Comparison of ENCODE assay signal across 13 cellular contexts in the genomic region with DNA sequence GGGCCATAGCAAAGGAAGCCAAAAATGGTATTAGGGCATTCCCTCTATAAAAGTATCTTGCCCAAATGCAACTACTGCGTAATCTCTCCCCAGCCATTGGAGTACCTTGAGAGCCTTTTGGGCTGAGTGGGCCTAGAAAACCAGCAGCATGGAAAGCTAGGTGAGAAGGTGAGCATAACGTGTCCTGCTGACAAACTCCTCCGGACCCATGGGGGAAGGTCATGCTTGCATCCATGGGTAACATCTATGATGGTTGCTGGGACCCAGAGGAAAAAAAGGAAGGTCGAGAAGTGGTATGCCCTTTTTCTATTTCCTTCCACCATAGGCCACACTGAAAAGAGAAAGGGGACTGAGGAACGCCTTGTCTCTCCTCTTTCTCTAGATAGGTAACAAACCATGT. TPM values are rescaled to one million over a fixed set of nuclear protein-coding genes. Genes with fewer than 3 reads are reported as not detected.
DNase-seq lines count a peak whose midpoint lies in the region; ATAC-seq, FAIRE-seq and TF ChIP-seq lines count a peak whose summit lies in the region.
"Had no signal": no experiment of that assay in that cellular context is flagged by ENCODE, and none has a peak within 500 bp of the region (broad histone marks: within the 10 kb centered on the region; RNA-seq: fewer than 3 reads in every experiment).

No MANE protein-coding gene starts in this region.

- no peak overlapping the region for H2BK12ac ChIP-seq in H1 (ENCODE audit: low read depth, low read length)

- no peak overlapping the region for H3K4me3 Mint-ChIP-seq in activated CD8-positive, alpha-beta T cell treated with anti-CD3 and anti-CD28 coated beads for 36 hours
- H3K4me3 Mint-ChIP-seq in activated CD8-positive, alpha-beta T cell treated with anti-CD3 and anti-CD28 coated beads, Interleukin-2, amount 10 ng/mL, durations not matched to agents 7 days and 5 days, result no peak overlapping the region
- H3K4me3 Mint-ChIP-seq in activated T-helper 17 cell treated with anti-CD3 and anti-CD28 coated beads, Interleukin-2, amount 50 U/mL, for 72 hours, result no peak overlapping the region
- H3K4me3 Mint-ChIP-seq in activated CD4-positive, alpha-beta memory T cell treated with anti-CD3 and anti-CD28 coated beads for 36 hours, result no peak overlapping the region
- H3K4me3 Mint-ChIP-seq: stimulated activated naive CD8-positive, alpha-beta T cell treated with anti-CD3 and anti-CD28 coated beads, Interleukin-15, amount 100 ng/mL, for 72 hours; WTC11 had no signal

- FAIRE-seq in H1 (lab: Jason Lieb, UNC), result no peak

- H4K91ac ChIP-seq in H1 (replicated peaks; ENCODE audit: insufficient read length, low read length), result no peak overlapping the region

- no peak overlapping the region for H2BK120ac ChIP-seq in H1 (replicated peaks; ENCODE audit: low read depth, low read length)

- intact Hi-C loops in activated CD8-positive, alpha-beta T cell treated with anti-CD3 and anti-CD28 coated beads for 36 hours (cut with micrococcal nuclease), result no loop called here
- intact Hi-C loops in activated CD4-positive, alpha-beta memory T cell treated with anti-CD3 and anti-CD28 coated beads for 36 hours (cut with micrococcal nuclease), result no loop called here

- H3K9ac ChIP-seq in H1 (replicated peaks in 1 of 4; ENCODE audit: extremely low read depth in 1 of 4, low read depth in 3 of 4, low read length in 3 of 4), result no peak overlapping the region

- no peak overlapping the region for H3K23ac ChIP-seq in H1 (ENCODE audit: insufficient read length)

- no peaks in the 10 kb centered on the region for H3K4me1 ChIP-seq in H1 (replicated peaks in 1 of 4; ENCODE audit: control insufficient read depth in 3 of 4, insufficient read depth in 4 of 4, low read length in 3 of 4)

- no peak overlapping the region for H2BK15ac ChIP-seq in H1 (ENCODE audit: low read length)

- TF ChIP-seq RAD21 in H1 (IDR thresholded peaks at IDR 0.05 in 1 of 2, conservative IDR thresholded peaks at IDR 0.05 in 1 of 2; ENCODE audit: low read depth in 2 of 2, low read length in 2 of 2), result no peak

- H3K4me1 Mint-ChIP-seq in activated CD8-positive, alpha-beta T cell treated with anti-CD3 and anti-CD28 coated beads for 36 hours (ENCODE audit: low read depth), result no peaks in the 10 kb centered on the region
- H3K4me1 Mint-ChIP-seq in activated CD8-positive, alpha-beta T cell treated with anti-CD3 and anti-CD28 coated beads, Interleukin-2, amount 10 ng/mL, durations not matched to agents 7 days and 5 days (ENCODE audit: low read depth), result no peaks in the 10 kb centered on the region
- H3K4me1 Mint-ChIP-seq in activated T-helper 17 cell treated with anti-CD3 and anti-CD28 coated beads, Interleukin-2, amount 50 U/mL, for 72 hours, result no peaks in the 10 kb centered on the region
- no peaks in the 10 kb centered on the region for H3K4me1 Mint-ChIP-seq in activated CD4-positive, alpha-beta memory T cell treated with anti-CD3 and anti-CD28 coated beads for 36 hours (ENCODE audit: low read depth)
- H3K4me1 Mint-ChIP-seq: stimulated activated naive CD8-positive, alpha-beta T cell treated with anti-CD3 and anti-CD28 coated beads, Interleukin-15, amount 100 ng/mL, for 72 hours; WTC11 had no signal

- H3K27ac Mint-ChIP-seq in activated CD8-positive, alpha-beta T cell treated with anti-CD3 and anti-CD28 coated beads for 36 hours, result no peak overlapping the region
- no peak overlapping the region for H3K27ac Mint-ChIP-seq in activated CD8-positive, alpha-beta T cell treated with anti-CD3 and anti-CD28 coated beads, Interleukin-2, amount 10 ng/mL, durations not matched to agents 7 days and 5 days
- H3K27ac Mint-ChIP-seq in activated T-helper 17 cell treated with anti-CD3 and anti-CD28 coated beads, Interleukin-2, amount 50 U/mL, for 72 hours, result no peak overlapping the region
- no peak overlapping the region for H3K27ac Mint-ChIP-seq in activated CD4-positive, alpha-beta memory T cell treated with anti-CD3 and anti-CD28 coated beads for 36 hours
- H3K27ac Mint-ChIP-seq: stimulated activated naive CD8-positive, alpha-beta T cell treated with anti-CD3 and anti-CD28 coated beads, Interleukin-15, amount 100 ng/mL, for 72 hours; WTC11 had no signal

- peak; percentile 15 for DNase-seq in activated CD8-positive, alpha-beta T cell treated with anti-CD3 and anti-CD28 coated beads for 36 hours
- no peak for DNase-seq in activated CD8-positive, alpha-beta T cell treated with anti-CD3 and anti-CD28 coated beads, Interleukin-2, amount 10 ng/mL, durations not matched to agents 7 days and 5 days
- DNase-seq in NB4 (ENCODE audit: low read depth) (peak; percentile 62), H1 (ENCODE audit: low read depth in 1 of 2, low spot score in 2 of 2) (no peak), retina (peak; percentile 1)
- DNase-seq in activated CD4-positive, alpha-beta memory T cell treated with anti-CD3 and anti-CD28 coated beads for 36 hours, result no peak
- DNase-seq: MG63, NCI-H524 had no signal

- H3K79me1 ChIP-seq in H1 (ENCODE audit: low read depth, low read length), result no peaks in the 10 kb centered on the region

- H3K23me2 ChIP-seq in H1 (ENCODE audit: low read depth, low read length), result no peaks in the 10 kb centered on the region

- no peak overlapping the region for H2AFZ ChIP-seq in H1 (ENCODE audit: low read length)

- no peaks in the 10 kb centered on the region for H3K27me3 Mint-ChIP-seq in activated CD8-positive, alpha-beta T cell treated with anti-CD3 and anti-CD28 coated beads for 36 hours
- H3K27me3 Mint-ChIP-seq in activated CD8-positive, alpha-beta T cell treated with anti-CD3 and anti-CD28 coated beads, Interleukin-2, amount 10 ng/mL, durations not matched to agents 7 days and 5 days (ENCODE audit: low read depth), result no peaks in the 10 kb centered on the region
- no peaks in the 10 kb centered on the region for H3K27me3 Mint-ChIP-seq in activated T-helper 17 cell treated with anti-CD3 and anti-CD28 coated beads, Interleukin-2, amount 50 U/mL, for 72 hours
- no peaks in the 10 kb centered on the region for H3K27me3 Mint-ChIP-seq in activated CD4-positive, alpha-beta memory T cell treated with anti-CD3 and anti-CD28 coated beads for 36 hours
- H3K27me3 Mint-ChIP-seq: stimulated activated naive CD8-positive, alpha-beta T cell treated with anti-CD3 and anti-CD28 coated beads, Interleukin-15, amount 100 ng/mL, for 72 hours had no signal

- no peaks in the 10 kb centered on the region for H4K20me1 ChIP-seq in H1 (replicated peaks in 1 of 2; ENCODE audit: control insufficient read depth in 1 of 2, insufficient read depth in 2 of 2, low read length in 2 of 2)

- H3K14ac ChIP-seq in H1 (ENCODE audit: insufficient read length), result no peak overlapping the region

- H3K4me3 ChIP-seq in NB4 (ENCODE audit: low read depth, low read length) (no peak overlapping the region), H1 (ENCODE audit: extremely low read depth in 1 of 4, insufficient read depth in 2 of 4, low read depth in 3 of 4, low read length in 4 of 4) (no peak overlapping the region)
- H3K4me3 ChIP-seq: MG63 had no signal

- H2AK5ac ChIP-seq in H1 (ENCODE audit: low read depth, low read length), result no peak overlapping the region

- CTCF ChIA-PET in activated CD8-positive, alpha-beta T cell treated with anti-CD3 and anti-CD28 coated beads for 36 hours (lab: Charles Lee), result no interaction called here
- CTCF ChIA-PET in activated CD8-positive, alpha-beta T cell treated with anti-CD3 and anti-CD28 coated beads, Interleukin-2, amount 10 ng/mL, durations not matched to agents 7 days and 5 days (lab: Charles Lee), result no interaction called here
- CTCF ChIA-PET in H1 (lab: Charles Lee; ENCODE audit: partially characterized antibody), result no interaction called here
- CTCF ChIA-PET in activated CD4-positive, alpha-beta memory T cell treated with anti-CD3 and anti-CD28 coated beads for 36 hours (lab: Charles Lee), result no interaction called here

- no peaks in the 10 kb centered on the region for H3K36me3 ChIP-seq in H1 (ENCODE audit: control insufficient read depth in 2 of 4, insufficient read depth in 4 of 4, low read length in 3 of 4)
- H3K36me3 ChIP-seq: MG63 had no signal

- POLR2A ChIA-PET in activated CD8-positive, alpha-beta T cell treated with anti-CD3 and anti-CD28 coated beads for 36 hours (lab: Charles Lee), result no interaction called here
- POLR2A ChIA-PET in activated CD8-positive, alpha-beta T cell treated with anti-CD3 and anti-CD28 coated beads, Interleukin-2, amount 10 ng/mL, durations not matched to agents 7 days and 5 days (lab: Charles Lee), result no interaction called here
- POLR2A ChIA-PET in H1 (lab: Charles Lee; ENCODE audit: partially characterized antibody), result no interaction called here
- POLR2A ChIA-PET in activated CD4-positive, alpha-beta memory T cell treated with anti-CD3 and anti-CD28 coated beads for 36 hours (lab: Charles Lee), result no interaction called here

- ATAC-seq in activated CD8-positive, alpha-beta T cell treated with anti-CD3 and anti-CD28 coated beads for 36 hours, result no peak
- no peak for ATAC-seq in activated CD8-positive, alpha-beta T cell treated with anti-CD3 and anti-CD28 coated beads, Interleukin-2, amount 10 ng/mL, durations not matched to agents 7 days and 5 days
- no peak for ATAC-seq in activated T-helper 17 cell treated with anti-CD3 and anti-CD28 coated beads, Interleukin-2, amount 50 U/mL, for 72 hours (replicated peaks)
- no peak for ATAC-seq in HG02885 (IDR thresholded peaks at IDR 0.05; ENCODE audit: poor library complexity, unreplicated experiment)
- ATAC-seq: SK-N-SH treated with all-trans-retinoic acid at 6 μM for 48 hours; stimulated activated naive CD8-positive, alpha-beta T cell treated with anti-CD3 and anti-CD28 coated beads, Interleukin-15, amount 100 ng/mL, for 72 hours; WTC11 had no signal

- peaks cover 11% of the 10 kb centered on the region for H3K36me3 Mint-ChIP-seq in activated CD8-positive, alpha-beta T cell treated with anti-CD3 and anti-CD28 coated beads for 36 hours (ENCODE audit: low read depth)
- H3K36me3 Mint-ChIP-seq in activated CD8-positive, alpha-beta T cell treated with anti-CD3 and anti-CD28 coated beads, Interleukin-2, amount 10 ng/mL, durations not matched to agents 7 days and 5 days (ENCODE audit: low read depth), result no peaks in the 10 kb centered on the region
- H3K36me3 Mint-ChIP-seq in activated T-helper 17 cell treated with anti-CD3 and anti-CD28 coated beads, Interleukin-2, amount 50 U/mL, for 72 hours (ENCODE audit: low read depth), result no peaks in the 10 kb centered on the region
- peaks cover 11% of the 10 kb centered on the region for H3K36me3 Mint-ChIP-seq in activated CD4-positive, alpha-beta memory T cell treated with anti-CD3 and anti-CD28 coated beads for 36 hours

- H4K8ac ChIP-seq in H1 (ENCODE audit: extremely low read depth, insufficient read depth, low read length), result no peak overlapping the region

- H3K9me3 Mint-ChIP-seq in activated CD8-positive, alpha-beta T cell treated with anti-CD3 and anti-CD28 coated beads for 36 hours, result peaks cover 40% of the 10 kb centered on the region
- peaks cover 64% of the 10 kb centered on the region for H3K9me3 Mint-ChIP-seq in activated CD8-positive, alpha-beta T cell treated with anti-CD3 and anti-CD28 coated beads, Interleukin-2, amount 10 ng/mL, durations not matched to agents 7 days and 5 days (ENCODE audit: insufficient read depth)
- peaks cover 23% of the 10 kb centered on the region for H3K9me3 Mint-ChIP-seq in activated T-helper 17 cell treated with anti-CD3 and anti-CD28 coated beads, Interleukin-2, amount 50 U/mL, for 72 hours
- H3K9me3 Mint-ChIP-seq in activated CD4-positive, alpha-beta memory T cell treated with anti-CD3 and anti-CD28 coated beads for 36 hours, result peaks cover 57% of the 10 kb centered on the region

- H2BK20ac ChIP-seq in H1 (ENCODE audit: low read length), result no peak overlapping the region

- no peak overlapping the region for H3K18ac ChIP-seq in H1 (ENCODE audit: extremely low read depth, low read length)

- TF ChIP-seq EP300 in H1 (IDR thresholded peaks at IDR 0.05; ENCODE audit: borderline replicate concordance in 1 of 2, low read depth in 2 of 2, low read length in 2 of 2), result no peak

- H3K4ac ChIP-seq in H1 (replicated peaks; ENCODE audit: insufficient read length, low read depth, low read length), result no peak overlapping the region

- H3K27me3 ChIP-seq in H1 (replicated peaks in 1 of 4; ENCODE audit: control insufficient read depth in 3 of 4, extremely low read depth in 1 of 4, insufficient read depth in 3 of 4, low read length in 3 of 4), result no peaks in the 10 kb centered on the region
- H3K27me3 ChIP-seq: MG63 had no signal

- no peak for TF ChIP-seq CTCF in activated CD8-positive, alpha-beta T cell treated with anti-CD3 and anti-CD28 coated beads for 36 hours (IDR thresholded peaks at IDR 0.05)
- TF ChIP-seq CTCF in NB4 (IDR thresholded peaks at IDR 0.05; ENCODE audit: low read depth, low read length) (no peak), H1 (IDR thresholded peaks at IDR 0.05; ENCODE audit: control extremely low read depth in 1 of 3, insufficient read depth in 1 of 3, low read depth in 1 of 3, low read length in 3 of 3) (no peak)

- no peak overlapping the region for H3K4me2 ChIP-seq in H1 (ENCODE audit: insufficient read depth in 1 of 2, low read depth in 2 of 2, low read length in 2 of 2)

- no peak overlapping the region for H4K5ac ChIP-seq in H1 (ENCODE audit: insufficient read length, low read depth, low read length)

- WGBS in H1 (ENCODE audit: extremely low coverage in 1 of 2, insufficient coverage in 1 of 2, insufficient read length in 1 of 2, insufficient replicate concordance in 2 of 2, low coverage in 1 of 2, low lambda C conversion rate in 2 of 2, missing lambda C conversion rate in 1 of 2), 2 experiments, result 57% methylated on average over 4 of the region's 5 CpGs; no CpG with 5 or more reads in 1 of the 2 experiments

- H2BK5ac ChIP-seq in H1 (ENCODE audit: low read depth, low read length), result no peak overlapping the region

- no peaks in the 10 kb centered on the region for H3K79me2 ChIP-seq in H1 (ENCODE audit: control insufficient read depth in 1 of 2, insufficient read depth in 2 of 2, low read length in 2 of 2)

- no peak overlapping the region for H3K27ac ChIP-seq in H1 (ENCODE audit: low read depth, low read length)

- TF ChIP-seq POLR2A in NB4 (IDR thresholded peaks at IDR 0.05; ENCODE audit: extremely low read depth, insufficient read length) (no peak), H1 (IDR thresholded peaks at IDR 0.05; ENCODE audit: control extremely low read depth in 1 of 2, low read depth in 2 of 2, low read length in 2 of 2) (no peak)

- no peak overlapping the region for H3K56ac ChIP-seq in H1 (replicated peaks; ENCODE audit: insufficient read length, low read depth, low read length)

- peaks cover 51 to 55% of the 10 kb centered on the region in 2 experiments for H3K9me3 ChIP-seq in H1 (ENCODE audit: insufficient read depth in 2 of 2, low read depth in 1 of 2, low read length in 1 of 2)
- H3K9me3 ChIP-seq: MG63 had no signal

RNA-seq across cellular contexts. Expression of a gene that starts 57.4 kb away (rescaled TPM):
- not detected for total RNA-seq in activated CD8-positive, alpha-beta T cell treated with anti-CD3 and anti-CD28 coated beads for 36 hours
- total RNA-seq in activated CD8-positive, alpha-beta T cell treated with anti-CD3 and anti-CD28 coated beads, Interleukin-2, amount 10 ng/mL, durations not matched to agents 7 days and 5 days, result not detected
- total RNA-seq in H1 (2021; fragmentation: NEBNext Ultra II Directional; extraction: Animal tissue kit (Norgen Biotek cat#: 25700)), result not detected in 2 replicates
- polyA plus RNA-seq in H1 (2011; rRNA removed), result not detected in 2 replicates
- polyA plus RNA-seq in H1 (2011; cell fraction: cytosol; rRNA removed), result not detected
- not detected for polyA plus RNA-seq in H1 (2011; cell fraction: nucleus; rRNA removed)
- not detected in 4 replicates for polyA plus RNA-seq in H1 (2012, experiment 1 of 2)
- not detected for polyA plus RNA-seq in H1 (2012, experiment 2 of 2)
- not detected for polyA plus RNA-seq in H1 (2013, experiment 1 of 2)
- polyA plus RNA-seq in H1 (2013, experiment 2 of 2), result not detected
- not detected in 2 replicates for polyA minus RNA-seq in H1 (2011; rRNA and poly(A)+ RNA removed)
- not detected for polyA minus RNA-seq in H1 (2011; cell fraction: cytosol; rRNA and poly(A)+ RNA removed)
- polyA minus RNA-seq in H1 (2011; cell fraction: nucleus; rRNA and poly(A)+ RNA removed), result not detected
- total RNA-seq in activated T-helper 17 cell treated with anti-CD3 and anti-CD28 coated beads, Interleukin-2, amount 50 U/mL, for 72 hours, result under 1 TPM in 1 of 2 donors, not detected in 1; 0.13 TPM
- total RNA-seq in activated CD4-positive, alpha-beta memory T cell treated with anti-CD3 and anti-CD28 coated beads for 36 hours, result not detected
- total RNA-seq: WTC11 had no signal

Comparison
In these comparisons a context has a peak if more than half of its experiments do, and no peak if none do; other contexts are left out.
1. DNase-seq: peak in activated CD8-positive, alpha-beta T cell treated with anti-CD3 and anti-CD28 coated beads for 36 hours (single experiment), NB4 (single experiment) and retina (single experiment); none in activated CD8-positive, alpha-beta T cell treated with anti-CD3 and anti-CD28 coated beads, Interleukin-2, amount 10 ng/mL, durations not matched to agents 7 days and 5 days (single experiment), H1 (0 of 2) and activated CD4-positive, alpha-beta memory T cell treated with anti-CD3 and anti-CD28 coated beads for 36 hours (single experiment).